In the genomic region with DNA sequence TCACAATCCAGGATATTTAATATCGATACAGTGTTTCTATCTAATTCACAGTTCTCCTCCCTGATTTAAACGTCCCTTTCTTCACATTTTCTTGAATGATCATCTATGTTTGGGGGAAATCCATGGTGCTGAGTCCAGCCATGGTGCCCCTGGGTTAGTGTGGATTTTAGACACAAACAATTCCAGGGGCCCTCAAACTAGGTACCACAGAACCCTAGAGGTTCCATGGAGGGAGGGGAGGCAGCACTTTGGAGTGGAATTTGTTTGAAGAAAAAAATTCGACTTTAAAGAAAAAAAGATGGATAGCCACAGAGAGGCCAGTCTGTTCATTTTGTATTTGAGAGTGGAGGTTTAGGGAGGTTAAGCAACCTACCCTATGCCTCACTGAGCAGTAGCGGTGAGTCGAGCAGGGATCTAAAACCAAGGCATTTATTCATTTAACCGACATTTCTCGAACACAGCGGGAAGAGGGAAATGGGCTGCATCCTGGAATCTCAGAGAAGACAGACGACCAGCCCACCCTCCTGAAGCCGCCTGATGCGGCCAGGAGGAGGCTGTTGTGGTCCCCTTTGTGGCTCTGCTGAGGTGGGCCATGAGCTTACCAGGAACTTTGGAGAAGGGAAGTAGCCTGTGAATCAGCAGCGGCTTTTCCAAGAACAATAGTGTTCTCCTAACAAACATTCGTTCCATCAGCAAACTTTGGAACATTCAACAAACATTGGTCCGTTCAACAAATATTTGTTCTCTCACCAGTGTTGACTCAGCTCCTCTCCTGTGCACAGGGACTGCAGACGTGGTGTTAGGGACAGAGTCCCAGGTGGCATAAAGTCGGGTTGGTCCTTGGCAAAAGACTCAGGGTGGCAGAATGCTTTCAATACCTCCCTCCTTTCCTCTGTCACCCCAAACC, we compare ENCODE assay signal across 1 cellular context.
A peak's percentile ranks its signal among the peaks of the same experiment; 100 is the strongest.
TF ChIP-seq lines count a peak whose summit lies in the region.

No MANE protein-coding gene starts in this region.

TF ChIP-seq in HepG2, 621 proteins besides CTCF, POLR2A, EP300 and RAD21 (continued from another document and continues in another):
- TF ChIP-seq, protein P1, sequence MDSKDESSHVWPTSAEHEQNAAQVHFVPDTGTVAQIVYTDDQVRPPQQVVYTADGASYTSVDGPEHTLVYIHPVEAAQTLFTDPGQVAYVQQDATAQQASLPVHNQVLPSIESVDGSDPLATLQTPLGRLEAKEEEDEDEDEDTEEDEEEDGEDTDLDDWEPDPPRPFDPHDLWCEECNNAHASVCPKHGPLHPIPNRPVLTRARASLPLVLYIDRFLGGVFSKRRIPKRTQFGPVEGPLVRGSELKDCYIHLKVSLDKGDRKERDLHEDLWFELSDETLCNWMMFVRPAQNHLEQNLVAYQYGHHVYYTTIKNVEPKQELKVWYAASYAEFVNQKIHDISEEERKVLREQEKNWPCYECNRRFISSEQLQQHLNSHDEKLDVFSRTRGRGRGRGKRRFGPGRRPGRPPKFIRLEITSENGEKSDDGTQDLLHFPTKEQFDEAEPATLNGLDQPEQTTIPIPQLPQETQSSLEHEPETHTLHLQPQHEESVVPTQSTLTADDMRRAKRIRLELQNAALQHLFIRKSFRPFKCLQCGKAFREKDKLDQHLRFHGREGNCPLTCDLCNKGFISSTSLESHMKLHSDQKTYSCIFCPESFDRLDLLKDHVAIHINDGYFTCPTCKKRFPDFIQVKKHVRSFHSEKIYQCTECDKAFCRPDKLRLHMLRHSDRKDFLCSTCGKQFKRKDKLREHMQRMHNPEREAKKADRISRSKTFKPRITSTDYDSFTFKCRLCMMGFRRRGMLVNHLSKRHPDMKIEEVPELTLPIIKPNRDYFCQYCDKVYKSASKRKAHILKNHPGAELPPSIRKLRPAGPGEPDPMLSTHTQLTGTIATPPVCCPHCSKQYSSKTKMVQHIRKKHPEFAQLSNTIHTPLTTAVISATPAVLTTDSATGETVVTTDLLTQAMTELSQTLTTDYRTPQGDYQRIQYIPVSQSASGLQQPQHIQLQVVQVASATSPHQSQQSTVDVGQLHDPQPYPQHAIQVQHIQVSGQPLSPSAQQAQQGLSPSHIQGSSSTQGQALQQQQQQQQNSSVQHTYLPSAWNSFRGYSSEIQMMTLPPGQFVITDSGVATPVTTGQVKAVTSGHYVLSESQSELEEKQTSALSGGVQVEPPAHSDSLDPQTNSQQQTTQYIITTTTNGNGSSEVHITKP (CRISPR knock-in tag; IDR thresholded peaks at IDR 0.05; ENCODE audit: low read depth): 0 out of 2 replicates have a peak, but pooled peaks have one; percentile 43
- TF ChIP-seq TAF1 (CRISPR knock-in tag; IDR thresholded peaks at IDR 0.05) (no peak), ZNF660 (CRISPR knock-in tag; IDR thresholded peaks at IDR 0.05; ENCODE audit: borderline replicate concordance, low read depth) (no peak), ZNF720 (CRISPR knock-in tag; IDR thresholded peaks at IDR 0.05) (no peak), ZBTB34 (CRISPR knock-in tag; IDR thresholded peaks at IDR 0.05) (peak; percentile 77), ZFP37 (CRISPR knock-in tag; IDR thresholded peaks at IDR 0.05; ENCODE audit: borderline replicate concordance) (no peak), STAG1 (CRISPR knock-in tag; IDR thresholded peaks at IDR 0.05) (0 out of 2 replicates have a peak, but pooled peaks have one; percentile 12), HCFC1 (IDR thresholded peaks at IDR 0.05; ENCODE audit: low read depth, low read length) (no peak), NPAS2 (CRISPR knock-in tag; IDR thresholded peaks at IDR 0.05; ENCODE audit: borderline replicate concordance) (no peak), ZSCAN30 (CRISPR knock-in tag; IDR thresholded peaks at IDR 0.05) (no peak), ZC3H4 (CRISPR knock-in tag; IDR thresholded peaks at IDR 0.05; ENCODE audit: borderline replicate concordance) (no peak), ZFP90 (CRISPR knock-in tag; IDR thresholded peaks at IDR 0.05; ENCODE audit: borderline replicate concordance) (no peak), SAP130 (CRISPR knock-in tag; IDR thresholded peaks at IDR 0.05; ENCODE audit: low read depth) (peak; percentile 82), ZBTB42 (CRISPR knock-in tag; IDR thresholded peaks at IDR 0.05) (no peak), ZNF619 (CRISPR knock-in tag; IDR thresholded peaks at IDR 0.05) (no peak), HNF1A (IDR thresholded peaks at IDR 0.05; ENCODE audit: low read depth) (peak; percentile 48; the same call in 1 of the 2 replicates), HNF1A (CRISPR knock-in tag; IDR thresholded peaks at IDR 0.05; ENCODE audit: borderline replicate concordance) (no peak), ZBTB40 (IDR thresholded peaks at IDR 0.05) (no peak), ZBTB40 (CRISPR knock-in tag; IDR thresholded peaks at IDR 0.05) (no peak), ZNF563 (CRISPR knock-in tag; IDR thresholded peaks at IDR 0.05) (no peak), ZNF558 (CRISPR knock-in tag; IDR thresholded peaks at IDR 0.05; ENCODE audit: borderline replicate concordance) (no peak), NR3C1 (CRISPR knock-in tag; IDR thresholded peaks at IDR 0.05) (no peak)
- TF ChIP-seq, protein P2, sequence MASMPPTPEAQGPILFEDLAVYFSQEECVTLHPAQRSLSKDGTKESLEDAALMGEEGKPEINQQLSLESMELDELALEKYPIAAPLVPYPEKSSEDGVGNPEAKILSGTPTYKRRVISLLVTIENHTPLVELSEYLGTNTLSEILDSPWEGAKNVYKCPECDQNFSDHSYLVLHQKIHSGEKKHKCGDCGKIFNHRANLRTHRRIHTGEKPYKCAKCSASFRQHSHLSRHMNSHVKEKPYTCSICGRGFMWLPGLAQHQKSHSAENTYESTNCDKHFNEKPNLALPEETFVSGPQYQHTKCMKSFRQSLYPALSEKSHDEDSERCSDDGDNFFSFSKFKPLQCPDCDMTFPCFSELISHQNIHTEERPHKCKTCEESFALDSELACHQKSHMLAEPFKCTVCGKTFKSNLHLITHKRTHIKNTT (CRISPR knock-in tag; IDR thresholded peaks at IDR 0.05): no peak
- TF ChIP-seq, protein P3, sequence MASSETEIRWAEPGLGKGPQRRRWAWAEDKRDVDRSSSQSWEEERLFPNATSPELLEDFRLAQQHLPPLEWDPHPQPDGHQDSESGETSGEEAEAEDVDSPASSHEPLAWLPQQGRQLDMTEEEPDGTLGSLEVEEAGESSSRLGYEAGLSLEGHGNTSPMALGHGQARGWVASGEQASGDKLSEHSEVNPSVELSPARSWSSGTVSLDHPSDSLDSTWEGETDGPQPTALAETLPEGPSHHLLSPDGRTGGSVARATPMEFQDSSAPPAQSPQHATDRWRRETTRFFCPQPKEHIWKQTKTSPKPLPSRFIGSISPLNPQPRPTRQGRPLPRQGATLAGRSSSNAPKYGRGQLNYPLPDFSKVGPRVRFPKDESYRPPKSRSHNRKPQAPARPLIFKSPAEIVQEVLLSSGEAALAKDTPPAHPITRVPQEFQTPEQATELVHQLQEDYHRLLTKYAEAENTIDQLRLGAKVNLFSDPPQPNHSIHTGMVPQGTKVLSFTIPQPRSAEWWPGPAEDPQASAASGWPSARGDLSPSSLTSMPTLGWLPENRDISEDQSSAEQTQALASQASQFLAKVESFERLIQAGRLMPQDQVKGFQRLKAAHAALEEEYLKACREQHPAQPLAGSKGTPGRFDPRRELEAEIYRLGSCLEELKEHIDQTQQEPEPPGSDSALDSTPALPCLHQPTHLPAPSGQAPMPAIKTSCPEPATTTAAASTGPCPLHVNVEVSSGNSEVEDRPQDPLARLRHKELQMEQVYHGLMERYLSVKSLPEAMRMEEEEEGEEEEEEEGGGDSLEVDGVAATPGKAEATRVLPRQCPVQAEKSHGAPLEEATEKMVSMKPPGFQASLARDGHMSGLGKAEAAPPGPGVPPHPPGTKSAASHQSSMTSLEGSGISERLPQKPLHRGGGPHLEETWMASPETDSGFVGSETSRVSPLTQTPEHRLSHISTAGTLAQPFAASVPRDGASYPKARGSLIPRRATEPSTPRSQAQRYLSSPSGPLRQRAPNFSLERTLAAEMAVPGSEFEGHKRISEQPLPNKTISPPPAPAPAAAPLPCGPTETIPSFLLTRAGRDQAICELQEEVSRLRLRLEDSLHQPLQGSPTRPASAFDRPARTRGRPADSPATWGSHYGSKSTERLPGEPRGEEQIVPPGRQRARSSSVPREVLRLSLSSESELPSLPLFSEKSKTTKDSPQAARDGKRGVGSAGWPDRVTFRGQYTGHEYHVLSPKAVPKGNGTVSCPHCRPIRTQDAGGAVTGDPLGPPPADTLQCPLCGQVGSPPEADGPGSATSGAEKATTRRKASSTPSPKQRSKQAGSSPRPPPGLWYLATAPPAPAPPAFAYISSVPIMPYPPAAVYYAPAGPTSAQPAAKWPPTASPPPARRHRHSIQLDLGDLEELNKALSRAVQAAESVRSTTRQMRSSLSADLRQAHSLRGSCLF (CRISPR knock-in tag; IDR thresholded peaks at IDR 0.05; ENCODE audit: borderline replicate concordance): no peak
